ENCODE assay signal across 19 cellular contexts in genomic region chr9:135644631-135645218, GRCh38. TPM values are rescaled to one million over a fixed set of nuclear protein-coding genes. Genes with fewer than 3 reads are reported as not detected.
DNase-seq lines count a peak whose midpoint lies in the region; ATAC-seq, FAIRE-seq and TF ChIP-seq lines count a peak whose summit lies in the region.
"Had no signal": no experiment of that assay in that cellular context is flagged by ENCODE, and none has a peak within 500 bp of the region (broad histone marks: within the 10 kb centered on the region; RNA-seq: fewer than 3 reads in every experiment).

No MANE protein-coding gene starts in this region.

- TF ChIP-seq EP300 in GM12878 (IDR thresholded peaks at IDR 0.05; ENCODE audit: borderline replicate concordance in 1 of 2, control insufficient read depth in 1 of 2, low read depth in 2 of 2, low read length in 2 of 2), result no peak

- ATAC-seq in GM12878 (no peak), HG02642 (IDR thresholded peaks at IDR 0.05; ENCODE audit: poor library complexity, unreplicated experiment) (no peak)

- no TSS peak for BruUV-seq in GM12878 (replicated peaks; lab: Mats Ljungman, UMichigan)

- no peak overlapping the region for H2AFZ ChIP-seq in GM12878 (ENCODE audit: control insufficient read depth, low read depth, low read length)

- H3K9ac ChIP-seq in GM12878 (ENCODE audit: control insufficient read depth, insufficient read depth, low read length), result no peak overlapping the region
- H3K9ac ChIP-seq: KMS-11 had no signal

- no peak overlapping the region for H3K27ac ChIP-seq in HEK293 (ENCODE audit: extremely low read depth, low read depth, low read length)
- H3K27ac ChIP-seq in GM12878 (ENCODE audit: control insufficient read depth, insufficient read depth), result no peak overlapping the region
- H3K27ac ChIP-seq: HL-60, KMS-11, RWPE1, SJSA1 had no signal

- no peak overlapping the region for H3K4me3 ChIP-seq in HEK293 (ENCODE audit: low read depth, low read length)
- no peak overlapping the region for H3K4me3 ChIP-seq in GM12878
- H3K4me3 ChIP-seq: SJSA1 had no signal

- H3K27me3 ChIP-seq in GM12878 (replicated peaks in 1 of 2; ENCODE audit: control insufficient read depth in 2 of 2, insufficient read depth in 2 of 2, low read length in 1 of 2), result no peaks in the 10 kb centered on the region; a peak in 1 of 4 replicates
- H3K27me3 ChIP-seq: SJSA1 had no signal

- peaks cover 18% of the 10 kb centered on the region for H3K4me1 Mint-ChIP-seq in nephron progenitor cell
- H3K4me1 Mint-ChIP-seq: CD4-positive, CD25-positive, alpha-beta regulatory T cell had no signal

- CTCF ChIA-PET in HEK293 (lab: Yijun Ruan, JAX), result no interaction called here
- CTCF ChIA-PET in GM12878 (lab: Yijun Ruan, JAX), result no interaction called here

- in situ Hi-C loops in GM12878 (cut with MboI), result no loop called here

- H3K9me3 ChIP-seq in HEK293 (ENCODE audit: control insufficient read depth, insufficient read depth, low read depth, low read length) (no peaks in the 10 kb centered on the region), GM12878 (replicated peaks; ENCODE audit: control insufficient read depth, insufficient read depth, low read length) (peaks cover 2% of the 10 kb centered on the region)

- TF ChIP-seq RAD21 in GM12878 (IDR thresholded peaks at IDR 0.05; ENCODE audit: insufficient read depth, low read depth, low read length), result no peak

- TF ChIP-seq POLR2A in GM12878 (IDR thresholded peaks at IDR 0.05; ENCODE audit: low read depth, low read length), result no peak

- peak overlapping the region; percentile 71 for H3K27ac Mint-ChIP-seq in nephron progenitor cell
- H3K27ac Mint-ChIP-seq: CD4-positive, CD25-positive, alpha-beta regulatory T cell had no signal

- DNase-seq in A172 (ENCODE audit: low spot score), result peak; percentile 32
- no peak for DNase-seq in GM12878 (ENCODE audit: low read depth, low spot score)
- no peak for DNase-seq in nephron progenitor cell
- no peak for DNase-seq in HuH-7 (ENCODE audit: low spot score)
- no peak for DNase-seq in activated CD4-positive, alpha-beta T cell treated with anti-CD3 and anti-CD28 coated beads, Interleukin-2, amount 50 U/mL, for 4 hours
- DNase-seq: ACHN; CD4-positive, CD25-positive, alpha-beta regulatory T cell; DND-41; GF-D8; NCI-H187 treated with DMSO at 0.1 percent for 48 hours; NCI-H524 had no signal

- no peaks in the 10 kb centered on the region for H4K20me1 ChIP-seq in GM12878 (ENCODE audit: control insufficient read depth, insufficient read depth)

- POLR2A ChIA-PET in HEK293 (lab: Yijun Ruan, JAX) (interaction anchor here (0.6 kb wide), 1 partner anchor 295 kb away, joined by 3 read pairs; no protein-coding TSS in a partner anchor), GM12878 (lab: Charles Lee) (no interaction called here)

- no peaks in the 10 kb centered on the region for H3K36me3 ChIP-seq in HEK293 (ENCODE audit: control insufficient read depth in 2 of 2, insufficient read depth in 1 of 2, low read length in 2 of 2)
- H3K36me3 ChIP-seq in GM12878 (ENCODE audit: control insufficient read depth in 2 of 2, insufficient read depth in 2 of 2, low read length in 1 of 2), result no peaks in the 10 kb centered on the region
- H3K36me3 ChIP-seq: SJSA1 had no signal

- no peaks in the 10 kb centered on the region for H3K79me2 ChIP-seq in GM12878 (ENCODE audit: control insufficient read depth, insufficient read depth, low read length)

- no peaks in the 10 kb centered on the region for H3K36me3 Mint-ChIP-seq in nephron progenitor cell (ENCODE audit: low read depth)

- H3K9me3 Mint-ChIP-seq in nephron progenitor cell, result peaks cover 75% of the 10 kb centered on the region

- intact Hi-C loops in GM12878 (cut with micrococcal nuclease; ENCODE audit: unreplicated experiment), result no loop called here

- H3K27me3 Mint-ChIP-seq in nephron progenitor cell (ENCODE audit: low read depth, poor library complexity), result peaks cover 4% of the 10 kb centered on the region
- H3K27me3 Mint-ChIP-seq: CD4-positive, CD25-positive, alpha-beta regulatory T cell had no signal

- H3K4me2 ChIP-seq in GM12878 (ENCODE audit: control insufficient read depth, insufficient read depth), result no peak overlapping the region
- H3K4me2 ChIP-seq: KMS-11 had no signal

- no peak for TF ChIP-seq CTCF in HEK293 (tag by site-specific recombination; IDR thresholded peaks at IDR 0.05)
- no peak for TF ChIP-seq CTCF in GM12878 (IDR thresholded peaks at IDR 0.05 in 2 of 3, conservative IDR thresholded peaks at IDR 0.05 in 1 of 3; ENCODE audit: control insufficient read depth in 2 of 3, extremely low read depth in 1 of 3, insufficient read depth in 1 of 3, low read depth in 3 of 3, low read length in 3 of 3)
- TF ChIP-seq CTCF in nephron progenitor cell (IDR thresholded peaks at IDR 0.05), result no peak

- WGBS in GM12878 (ENCODE audit: insufficient coverage, insufficient replicate concordance, low lambda C conversion rate, missing lambda C conversion rate), result 21% methylated on average over 5 of the region's 5 CpGs

- SMC1A ChIA-PET in GM12878 (lab: Charles Lee; ENCODE audit: uncharacterized antibody, unreplicated experiment), result no interaction called here

- peak overlapping the region; percentile 59 for H3K4me3 Mint-ChIP-seq in nephron progenitor cell
- H3K4me3 Mint-ChIP-seq: CD4-positive, CD25-positive, alpha-beta regulatory T cell had no signal

- RAD21 ChIA-PET in GM12878 (lab: Charles Lee; ENCODE audit: unreplicated experiment), result no interaction called here

- H3K4me1 ChIP-seq in HEK293 (ENCODE audit: control insufficient read depth, insufficient read depth, low read length), result no peaks in the 10 kb centered on the region
- no peaks in the 10 kb centered on the region for H3K4me1 ChIP-seq in GM12878 (ENCODE audit: control insufficient read depth, insufficient read depth, low read length)

- no peak for FAIRE-seq in GM12878 (lab: Jason Lieb, UNC)

RNA-seq across cellular contexts. Expression of gene GLT6D1, which starts 5.4 kb away (rescaled TPM):
- not detected in 2 replicates for total RNA-seq in A172 (2014; rRNA removed; shearing (Covaris generic))
- total RNA-seq in GM12878 (2013; cell fraction: nucleolus; rRNA removed), result not detected in 2 replicates
- total RNA-seq in GM12878 (2014; rRNA removed) (not detected in 2 replicates), GM12878 (2014; rRNA removed; fragmentation: Illumina TruSeq; extraction: Trizol) (not detected in 2 replicates), GM12878 (2021) (not detected in 2 replicates)
- not detected for polyA plus RNA-seq in GM12878 (2011; ENCODE audit: low read depth)
- polyA plus RNA-seq in GM12878 (2011; rRNA removed) (not detected in 2 replicates), GM12878 (2014; fragmentation: Illumina TruSeq; extraction: Trizol) (not detected in 2 replicates), GM12878 (2014; fragmentation: Nextera tagmentation; extraction: Ambion mirVana) (not detected), GM12878 (2014; rRNA removed) (not detected in 2 replicates), GM12878 (2016; fragmentation: Nextera tagmentation; extraction: Ambion mirVana) (not detected)
- not detected in 2 replicates for polyA plus RNA-seq in GM12878 (2011; cell fraction: cytosol; rRNA removed)
- polyA plus RNA-seq in GM12878 (2011; cell fraction: nucleus; rRNA removed), result not detected in 2 replicates
- polyA plus RNA-seq in GM12878 (2012), result not detected in 2 replicates
- not detected in 2 replicates for polyA minus RNA-seq in GM12878 (2011; rRNA and poly(A)+ RNA removed)
- polyA minus RNA-seq in GM12878 (2011; cell fraction: cytosol; rRNA and poly(A)+ RNA removed), result not detected in 2 replicates
- polyA minus RNA-seq in GM12878 (2011; cell fraction: nucleus; rRNA and poly(A)+ RNA removed), result not detected in 2 replicates
- total RNA-seq: CD4-positive, CD25-positive, alpha-beta regulatory T cell; MCF 10A; OCI-LY7; SJSA1 had no signal
- polyA plus RNA-seq: CD4-positive, CD25-positive, alpha-beta regulatory T cell had no signal

RNA-seq across cellular contexts. Expression of gene LCN9, which starts 18.4 kb away (rescaled TPM):
- total RNA-seq in A172 (2014; rRNA removed; shearing (Covaris generic)), result not detected in 2 replicates
- not detected in 2 replicates for total RNA-seq in GM12878 (2013; cell fraction: nucleolus; rRNA removed)
- total RNA-seq in GM12878 (2014; rRNA removed) (not detected in 2 replicates), GM12878 (2014; rRNA removed; fragmentation: Illumina TruSeq; extraction: Trizol) (not detected in 2 replicates), GM12878 (2021) (not detected in 2 replicates)
- not detected for polyA plus RNA-seq in GM12878 (2011; ENCODE audit: low read depth)
- polyA plus RNA-seq in GM12878 (2011; rRNA removed) (not detected in 2 replicates), GM12878 (2014; fragmentation: Illumina TruSeq; extraction: Trizol) (not detected in 2 replicates), GM12878 (2014; fragmentation: Nextera tagmentation; extraction: Ambion mirVana) (not detected), GM12878 (2014; rRNA removed) (not detected in 2 replicates), GM12878 (2016; fragmentation: Nextera tagmentation; extraction: Ambion mirVana) (not detected)
- polyA plus RNA-seq in GM12878 (2011; cell fraction: cytosol; rRNA removed), result not detected in 2 replicates
- polyA plus RNA-seq in GM12878 (2011; cell fraction: nucleus; rRNA removed), result 0.16 TPM in 1 of 2 replicates, not detected in the other
- polyA plus RNA-seq in GM12878 (2012), result not detected in 2 replicates
- polyA minus RNA-seq in GM12878 (2011; rRNA and poly(A)+ RNA removed), result not detected in 2 replicates
- not detected in 2 replicates for polyA minus RNA-seq in GM12878 (2011; cell fraction: cytosol; rRNA and poly(A)+ RNA removed)
- polyA minus RNA-seq in GM12878 (2011; cell fraction: nucleus; rRNA and poly(A)+ RNA removed), result not detected in 2 replicates
- total RNA-seq: CD4-positive, CD25-positive, alpha-beta regulatory T cell; MCF 10A; OCI-LY7; SJSA1 had no signal
- polyA plus RNA-seq: CD4-positive, CD25-positive, alpha-beta regulatory T cell had no signal

RNA-seq across cellular contexts. Expression of gene SOHLH1, which starts 54.6 kb away (rescaled TPM):
- total RNA-seq in A172 (2014; rRNA removed; shearing (Covaris generic)), result not detected in 2 replicates
- total RNA-seq in GM12878 (2013; cell fraction: nucleolus; rRNA removed), result not detected in 2 replicates
- total RNA-seq in GM12878 (2014; rRNA removed) (not detected in 2 replicates), GM12878 (2014; rRNA removed; fragmentation: Illumina TruSeq; extraction: Trizol) (not detected in 2 replicates), GM12878 (2021) (not detected in 2 replicates)
- polyA plus RNA-seq in GM12878 (2011; ENCODE audit: low read depth), result not detected
- polyA plus RNA-seq in GM12878 (2011; rRNA removed) (0.06 TPM in 1 of 2 replicates, not detected in the other), GM12878 (2014; fragmentation: Illumina TruSeq; extraction: Trizol) (not detected in 2 replicates), GM12878 (2014; fragmentation: Nextera tagmentation; extraction: Ambion mirVana) (not detected), GM12878 (2014; rRNA removed) (not detected in 2 replicates), GM12878 (2016; fragmentation: Nextera tagmentation; extraction: Ambion mirVana) (not detected)
- 0.17 TPM in 1 of 2 replicates, not detected in the other for polyA plus RNA-seq in GM12878 (2011; cell fraction: cytosol; rRNA removed)
- polyA plus RNA-seq in GM12878 (2011; cell fraction: nucleus; rRNA removed), result 0.09 TPM in 1 of 2 replicates, not detected in the other
- not detected in 2 replicates for polyA plus RNA-seq in GM12878 (2012)
- polyA minus RNA-seq in GM12878 (2011; rRNA and poly(A)+ RNA removed), result not detected in 2 replicates
- not detected in 2 replicates for polyA minus RNA-seq in GM12878 (2011; cell fraction: cytosol; rRNA and poly(A)+ RNA removed)
- not detected in 2 replicates for polyA minus RNA-seq in GM12878 (2011; cell fraction: nucleus; rRNA and poly(A)+ RNA removed)
- total RNA-seq: CD4-positive, CD25-positive, alpha-beta regulatory T cell; MCF 10A; OCI-LY7; SJSA1 had no signal
- polyA plus RNA-seq: CD4-positive, CD25-positive, alpha-beta regulatory T cell had no signal

RNA-seq across cellular contexts. Expression of gene KCNT1, which starts 57.3 kb away (rescaled TPM):
- total RNA-seq in A172 (2014; rRNA removed; shearing (Covaris generic)), result not detected in 2 replicates
- not detected in 2 replicates for total RNA-seq in GM12878 (2013; cell fraction: nucleolus; rRNA removed)
- not detected in 2 replicates for total RNA-seq in GM12878 (2014; rRNA removed)
- total RNA-seq in GM12878 (2014; rRNA removed; fragmentation: Illumina TruSeq; extraction: Trizol), result not detected in 2 replicates
- total RNA-seq in GM12878 (2021), result not detected in 2 replicates
- not detected for polyA plus RNA-seq in GM12878 (2011; ENCODE audit: low read depth)
- not detected in 2 replicates for polyA plus RNA-seq in GM12878 (2011; rRNA removed)
- not detected in 2 replicates for polyA plus RNA-seq in GM12878 (2011; cell fraction: cytosol; rRNA removed)
- not detected in 2 replicates for polyA plus RNA-seq in GM12878 (2011; cell fraction: nucleus; rRNA removed)
- polyA plus RNA-seq in GM12878 (2012), result 0.08 TPM in 1 of 2 replicates, not detected in the other
- not detected in 2 replicates for polyA plus RNA-seq in GM12878 (2014; fragmentation: Illumina TruSeq; extraction: Trizol)
- not detected for polyA plus RNA-seq in GM12878 (2014; fragmentation: Nextera tagmentation; extraction: Ambion mirVana)
- not detected in 2 replicates for polyA plus RNA-seq in GM12878 (2014; rRNA removed)
- polyA plus RNA-seq in GM12878 (2016; fragmentation: Nextera tagmentation; extraction: Ambion mirVana), result not detected
- not detected in 2 replicates for polyA minus RNA-seq in GM12878 (2011; rRNA and poly(A)+ RNA removed)
- polyA minus RNA-seq in GM12878 (2011; cell fraction: cytosol; rRNA and poly(A)+ RNA removed), result not detected in 2 replicates
- not detected in 2 replicates for polyA minus RNA-seq in GM12878 (2011; cell fraction: nucleus; rRNA and poly(A)+ RNA removed)
- total RNA-seq: CD4-positive, CD25-positive, alpha-beta regulatory T cell; MCF 10A; OCI-LY7; SJSA1 had no signal
- polyA plus RNA-seq: CD4-positive, CD25-positive, alpha-beta regulatory T cell had no signal
